ENCODE assay signal across 9 cellular contexts in the genomic region with DNA sequence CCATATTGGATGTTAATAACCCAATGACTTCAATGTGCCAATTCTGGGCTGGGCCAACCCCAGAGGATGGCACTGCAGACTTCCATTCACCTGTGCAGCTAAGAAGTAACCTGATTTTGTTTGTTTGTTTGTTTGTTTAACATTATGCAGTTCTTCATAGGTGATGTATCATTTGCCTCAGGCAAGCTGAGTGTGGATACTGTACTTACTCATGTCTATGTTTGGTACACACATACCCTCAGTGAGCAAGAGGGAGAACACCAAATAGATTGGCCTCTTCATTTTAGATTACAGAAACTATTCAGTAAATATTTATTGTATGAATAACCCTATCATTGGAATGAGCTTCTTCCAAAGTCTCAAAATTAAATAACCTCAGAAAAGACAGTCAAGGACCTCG.
"Had no signal": no experiment of that assay in that cellular context is flagged by ENCODE, and none has a peak within 500 bp of the region (broad histone marks: within the 10 kb centered on the region; RNA-seq: fewer than 3 reads in every experiment).

No MANE protein-coding gene starts in this region.

- H2AFZ ChIP-seq: GM23338 had no signal

- H3K4me2 ChIP-seq: GM23338 had no signal

- ATAC-seq: GM23338, HCT116, K562 had no signal

- FAIRE-seq: H1, HTR-8/SVneo, K562 had no signal

- DNase-seq: H7, HFFc6, IMR-90 had no signal

- H3K4me3 ChIP-seq: GM23338, HAP-1, K562 had no signal

- H3K4me1 ChIP-seq: HAP-1 had no signal

- H3K9me3 ChIP-seq: HAP-1 had no signal

- H3K36me3 ChIP-seq: HAP-1 had no signal
